14 cellular contexts compared by ENCODE assay signal in the genomic region with DNA sequence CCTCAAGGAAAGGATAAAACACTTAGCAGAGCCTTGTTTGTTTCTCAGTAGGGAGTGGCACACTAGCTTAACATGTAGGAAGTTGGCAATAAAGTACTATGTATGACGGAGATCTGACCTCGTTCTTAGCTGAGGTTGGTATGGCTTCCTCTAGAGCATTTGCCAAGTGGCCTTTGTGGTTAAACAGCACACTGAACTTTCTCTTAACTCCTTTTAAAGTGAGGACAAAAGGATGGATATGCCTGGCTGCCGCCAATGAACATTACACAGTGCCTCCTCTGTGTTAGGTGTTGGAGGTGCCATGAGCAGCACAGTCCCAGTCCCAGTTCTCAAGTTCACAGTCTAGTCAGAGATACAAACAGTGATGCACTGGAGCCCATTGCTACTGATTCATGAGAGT. TPM values are rescaled to one million over a fixed set of nuclear protein-coding genes. Genes with fewer than 3 reads are reported as not detected.
DNase-seq lines count a peak whose midpoint lies in the region; ATAC-seq and TF ChIP-seq lines count a peak whose summit lies in the region.
"Had no signal": no experiment of that assay in that cellular context is flagged by ENCODE, and none has a peak within 500 bp of the region (broad histone marks: within the 10 kb centered on the region; RNA-seq: fewer than 3 reads in every experiment).

No MANE protein-coding gene starts in this region.

- H3K27ac Mint-ChIP-seq in CD4-positive, alpha-beta T cell: peak overlapping the region; percentile 92
- H3K27ac Mint-ChIP-seq in activated T-cell treated with anti-CD3 and anti-CD28 coated beads, Interleukin-2, amount 50 U/mL, for 24 hours: peak overlapping the region; percentile 86

- H3K27me3 Mint-ChIP-seq in CD4-positive, alpha-beta T cell: no peaks in the 10 kb centered on the region
- H3K27me3 Mint-ChIP-seq in activated T-cell treated with anti-CD3 and anti-CD28 coated beads, Interleukin-2, amount 50 U/mL, for 24 hours: peaks cover 15% of the 10 kb centered on the region

- CTCF ChIA-PET in CD4-positive, alpha-beta T cell (lab: Charles Lee): interaction anchor here (0.6 to 2.2 kb wide), 4 partner anchors 9 to 118 kb away, joined by 3 to 11 read pairs (median 3); no protein-coding TSS in a partner anchor

- intact Hi-C loops in CD4-positive, alpha-beta T cell (cut with DNase I, micrococcal nuclease): loop anchor here in 1 of 2 experiments (2.0 to 10.0 kb wide), 4 partner anchors 22 to 188 kb away; a partner anchor contains a TSS

- TF ChIP-seq CTCF in CD4-positive, alpha-beta T cell (IDR thresholded peaks at IDR 0.05): no peak

- H3K9me3 ChIP-seq in CD4-positive, alpha-beta T cell (ENCODE audit: control insufficient read depth, low read length): no peaks in the 10 kb centered on the region
- H3K9me3 ChIP-seq: sigmoid colon had no signal

- DNase-seq in CD4-positive, alpha-beta T cell: peak in 6 of 10 experiments; percentile 4 to 64 (median 25)
- DNase-seq in H4 (ENCODE audit: low spot score) (peak; percentile 66), iris pigment epithelial cell (ENCODE audit: low read depth) (peak; percentile 7), D341Med (ENCODE audit: low spot score) (no peak), SIG-M5 treated with dmso at 0.1 percent for 504 hours (lab: John Stamatoyannopoulos, UW; ENCODE audit: unreplicated experiment) (no peak), COR-L47 (lab: John Stamatoyannopoulos, UW) (no peak)
- DNase-seq in activated T-cell treated with anti-CD3 and anti-CD28 coated beads, Interleukin-2, amount 50 U/mL, for 24 hours: no peak
- DNase-seq: H9, midbrain, NCI-H1092, PC-9, sigmoid colon had no signal

- no peaks in the 10 kb centered on the region for H3K27me3 ChIP-seq in CD4-positive, alpha-beta T cell (ENCODE audit: control insufficient read depth, insufficient read depth, low read length)
- H3K27me3 ChIP-seq: sigmoid colon had no signal

- POLR2A ChIA-PET in CD4-positive, alpha-beta T cell (lab: Charles Lee): interaction anchor here (0.7 to 3.0 kb wide), 16 partner anchors 9 to 109 kb away, joined by 3 to 10 read pairs (median 5); a partner anchor contains a TSS

- peak overlapping the region; percentile 85 for H3K4me3 Mint-ChIP-seq in CD4-positive, alpha-beta T cell
- H3K4me3 Mint-ChIP-seq in activated T-cell treated with anti-CD3 and anti-CD28 coated beads, Interleukin-2, amount 50 U/mL, for 24 hours: no peak overlapping the region
- H3K4me3 Mint-ChIP-seq: H9 had no signal

- peaks cover 2% of the 10 kb centered on the region for H3K9me3 Mint-ChIP-seq in CD4-positive, alpha-beta T cell
- no peaks in the 10 kb centered on the region for H3K9me3 Mint-ChIP-seq in activated T-cell treated with anti-CD3 and anti-CD28 coated beads, Interleukin-2, amount 50 U/mL, for 24 hours

- H3K27ac ChIP-seq in CD4-positive, alpha-beta T cell (ENCODE audit: low read depth, low read length): no peak overlapping the region
- H3K27ac ChIP-seq: PC-9, sigmoid colon had no signal

- H3K36me3 Mint-ChIP-seq in CD4-positive, alpha-beta T cell (ENCODE audit: low read depth): no peaks in the 10 kb centered on the region
- no peaks in the 10 kb centered on the region for H3K36me3 Mint-ChIP-seq in activated T-cell treated with anti-CD3 and anti-CD28 coated beads, Interleukin-2, amount 50 U/mL, for 24 hours (ENCODE audit: low read depth)

- peak; percentile 89 for ATAC-seq in CD4-positive, alpha-beta T cell (ENCODE audit: poor library complexity)
- no peak for ATAC-seq in HG03565 (IDR thresholded peaks at IDR 0.05; ENCODE audit: unreplicated experiment)

- H3K4me1 Mint-ChIP-seq in CD4-positive, alpha-beta T cell (ENCODE audit: low read depth): peaks cover 44% of the 10 kb centered on the region
- H3K4me1 Mint-ChIP-seq in activated T-cell treated with anti-CD3 and anti-CD28 coated beads, Interleukin-2, amount 50 U/mL, for 24 hours (ENCODE audit: low read depth): peaks cover 64% of the 10 kb centered on the region

RNA-seq across cellular contexts. Expression of a gene that starts 54.4 kb away (rescaled TPM):
- not detected for total RNA-seq in CD4-positive, alpha-beta T cell
- not detected in 2 replicates for total RNA-seq in H4 (2014; rRNA removed; shearing (Covaris generic))
- total RNA-seq: dermis microvascular lymphatic vessel endothelial cell, H9, sigmoid colon had no signal

Comparison
In these comparisons a context has a peak if more than half of its experiments do, and no peak if none do; other contexts are left out.
1. DNase-seq: peak in CD4-positive, alpha-beta T cell (6 of 10), H4 (single experiment) and iris pigment epithelial cell (single experiment); none in activated T-cell treated with anti-CD3 and anti-CD28 coated beads, Interleukin-2, amount 50 U/mL, for 24 hours (single experiment), D341Med (single experiment), SIG-M5 treated with dmso at 0.1 percent for 504 hours (single experiment) and COR-L47 (single experiment).